In genomic region chr14:47674546-47675238, GRCh38 we compare ENCODE assay signal across 9 cellular contexts. TPM values are rescaled to one million over a fixed set of nuclear protein-coding genes. Genes with fewer than 3 reads are reported as not detected.
A peak's percentile ranks its signal among the peaks of the same experiment; 100 is the strongest.
DNase-seq lines count a peak whose midpoint lies in the region; ATAC-seq, FAIRE-seq and TF ChIP-seq lines count a peak whose summit lies in the region.
"Had no signal": no experiment of that assay in that cellular context is flagged by ENCODE, and none has a peak within 500 bp of the region (broad histone marks: within the 10 kb centered on the region; RNA-seq: fewer than 3 reads in every experiment).

No MANE protein-coding gene starts in this region.

- no peaks in the 10 kb centered on the region for H3K9me1 ChIP-seq in keratinocyte (ENCODE audit: control insufficient read depth, extremely low read depth, insufficient read depth, low read length)

- no peak for ATAC-seq in sciatic nerve

- H3K79me2 ChIP-seq in keratinocyte (ENCODE audit: control insufficient read depth, insufficient read depth, low read length), result no peaks in the 10 kb centered on the region

- DNase-seq in NCI-H82 (lab: John Stamatoyannopoulos, UW) (peak; percentile 44), NCI-H82 treated with DMSO at 0.1 percent for 48 hours (lab: John Stamatoyannopoulos, UW; ENCODE audit: unreplicated experiment) (no peak), adipocyte (ENCODE audit: low read depth) (no peak), keratinocyte (ENCODE audit: low read depth, low spot score) (no peak), sciatic nerve (ENCODE audit: low spot score) (no peak), GM19240 (ENCODE audit: insufficient read length, low spot score) (no peak)
- no peak for DNase-seq in activated CD8-positive, alpha-beta memory T cell treated with anti-CD3 and anti-CD28 coated beads for 24 hours
- DNase-seq: kidney had no signal

- peaks cover 12% of the 10 kb centered on the region for H3K4me1 ChIP-seq in adipocyte (ENCODE audit: control insufficient read depth, insufficient read depth, low read length)
- H3K4me1 ChIP-seq in keratinocyte (ENCODE audit: control insufficient read depth, extremely low read depth, insufficient read depth, low read length), result no peaks in the 10 kb centered on the region
- peaks cover 2 to 26% (median 19%) of the 10 kb centered on the region in 5 donors for H3K4me1 ChIP-seq in subcutaneous abdominal adipose tissue (ENCODE audit: control insufficient read depth in 5 of 5, insufficient read depth in 5 of 5, low read length in 5 of 5)

- H3K9ac ChIP-seq in adipocyte (ENCODE audit: low read length), result no peak overlapping the region
- no peak overlapping the region for H3K9ac ChIP-seq in keratinocyte (ENCODE audit: control insufficient read depth, extremely low read depth, insufficient read depth, low read length)
- no peak overlapping the region for H3K9ac ChIP-seq in subcutaneous abdominal adipose tissue (ENCODE audit: low read length in 5 of 5)

- TF ChIP-seq CTCF in keratinocyte (optimal IDR thresholded peaks at IDR 0.05 in 1 of 3, IDR thresholded peaks at IDR 0.05 in 1 of 3, conservative IDR thresholded peaks at IDR 0.05 in 1 of 3; ENCODE audit: extremely low read depth in 1 of 3, insufficient read depth in 2 of 3, low read length in 3 of 3), result no peak

- H3K27ac ChIP-seq in keratinocyte (ENCODE audit: control insufficient read depth, insufficient read depth, low read length), result no peak overlapping the region
- no peak overlapping the region for H3K27ac ChIP-seq in subcutaneous abdominal adipose tissue (ENCODE audit: low read depth, low read length)

- peaks cover 37% of the 10 kb centered on the region for H3K27me3 ChIP-seq in adipocyte (replicated peaks; ENCODE audit: control insufficient read depth, insufficient read depth, low read length)
- H3K27me3 ChIP-seq in keratinocyte (ENCODE audit: control insufficient read depth, extremely low read depth, insufficient read depth, low read length), result peaks cover 44% of the 10 kb centered on the region
- H3K27me3 ChIP-seq in subcutaneous abdominal adipose tissue (ENCODE audit: control insufficient read depth in 5 of 5, insufficient read depth in 4 of 5, low read length in 5 of 5), result peaks cover 24 to 42% (median 35%) of the 10 kb centered on the region in 5 donors

- dilution Hi-C loops in keratinocyte (cut with MboI; ENCODE audit: extremely low pct_ligation_motif_present, low sequenced_read_pairs), result no loop called here

- peak overlapping the region; percentile 12 for H2AFZ ChIP-seq in keratinocyte (ENCODE audit: control insufficient read depth, low read length)

- H3K9me3 ChIP-seq in adipocyte (ENCODE audit: control insufficient read depth, low read length) (no peaks in the 10 kb centered on the region), keratinocyte (ENCODE audit: control insufficient read depth, low read depth, low read length) (no peaks in the 10 kb centered on the region), subcutaneous abdominal adipose tissue (ENCODE audit: control insufficient read depth in 5 of 5, low read length in 5 of 5) (no peaks in the 10 kb centered on the region)

- H3K4me2 ChIP-seq in keratinocyte (ENCODE audit: control insufficient read depth, extremely low read depth, insufficient read depth, low read depth, low read length), result peak overlapping the region; percentile 22

- H4K20me1 ChIP-seq in keratinocyte (ENCODE audit: control insufficient read depth, extremely low read depth, insufficient read depth, low read length), result no peaks in the 10 kb centered on the region

- H3K4me3 ChIP-seq in adipocyte (ENCODE audit: low read length), result peak overlapping the region; percentile 65
- no peak overlapping the region for H3K4me3 ChIP-seq in keratinocyte (ENCODE audit: control insufficient read depth in 2 of 3, extremely low read depth in 1 of 3, insufficient read depth in 2 of 3, low read depth in 1 of 3, low read length in 3 of 3)
- H3K4me3 ChIP-seq in subcutaneous abdominal adipose tissue (ENCODE audit: low read depth in 1 of 5, low read length in 5 of 5), result peak overlapping the region in 4 of 5 donors; percentile 53 to 63 (median 56)

- FAIRE-seq in keratinocyte (lab: Jason Lieb, UNC), result no peak
- FAIRE-seq: kidney had no signal

- intact Hi-C loops in sciatic nerve (cut with DNase I), result no loop called here

- H3K36me3 ChIP-seq in adipocyte (ENCODE audit: control insufficient read depth, insufficient read depth, low read length, severe bottlenecking) (no peaks in the 10 kb centered on the region), keratinocyte (ENCODE audit: control insufficient read depth in 2 of 2, extremely low read depth in 1 of 2, insufficient read depth in 2 of 2, low read length in 2 of 2) (no peaks in the 10 kb centered on the region), subcutaneous abdominal adipose tissue (ENCODE audit: control insufficient read depth in 5 of 5, insufficient read depth in 5 of 5, low read length in 5 of 5) (no peaks in the 10 kb centered on the region)

RNA-seq across cellular contexts. Expression of gene MDGA2, which starts 0.7 kb away (rescaled TPM):
- not detected in 3 replicates for polyA plus RNA-seq in keratinocyte
- not detected for polyA plus RNA-seq in keratinocyte (2011; ENCODE audit: low read depth)
- not detected in 2 replicates for polyA plus RNA-seq in keratinocyte (2011; cell fraction: cytosol; rRNA removed)
- not detected in 2 replicates for polyA plus RNA-seq in keratinocyte (2011; cell fraction: nucleus; rRNA removed)
- polyA plus RNA-seq in keratinocyte (2012; ENCODE audit: low replicate concordance), result not detected in 2 replicates
- not detected in 3 replicates for polyA minus RNA-seq in keratinocyte
- polyA minus RNA-seq in keratinocyte (2011; cell fraction: cytosol; rRNA and poly(A)+ RNA removed), result not detected
- polyA minus RNA-seq in keratinocyte (2011; cell fraction: nucleus; rRNA and poly(A)+ RNA removed), result not detected in 2 replicates
- total RNA-seq in sciatic nerve, result not detected

Comparison
In these comparisons a context has a peak if more than half of its experiments do, and no peak if none do; other contexts are left out.
1. H3K4me3 ChIP-seq: peak in adipocyte (single experiment) and subcutaneous abdominal adipose tissue (4 of 5); none in keratinocyte (0 of 3).